In the genomic region with DNA sequence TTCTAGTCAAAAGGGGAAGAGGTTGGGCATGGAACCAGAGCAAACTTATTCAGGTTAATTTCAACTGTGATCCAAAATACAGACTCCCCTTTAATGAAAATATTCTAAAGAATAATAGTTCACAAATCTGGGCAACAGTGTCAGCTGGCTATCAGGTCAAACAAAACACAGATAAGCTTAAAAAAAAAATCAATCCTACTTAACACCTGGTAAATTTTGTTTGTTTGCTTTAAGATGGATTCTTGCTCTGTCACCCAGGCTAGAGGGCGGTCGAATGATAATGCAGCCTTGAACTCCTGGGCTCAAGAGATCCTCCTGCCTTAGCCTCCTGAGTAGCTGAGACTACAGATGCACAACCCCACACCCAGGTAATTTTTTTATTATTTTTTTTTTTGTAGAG, we compare ENCODE assay signal across 35 cellular contexts.
"Had no signal": no experiment of that assay in that cellular context is flagged by ENCODE, and none has a peak within 500 bp of the region (broad histone marks: within the 10 kb centered on the region; RNA-seq: fewer than 3 reads in every experiment).

No MANE protein-coding gene starts in this region.

- DNase-seq: Karpas-422, Kasumi-1, MG63, MM.1S, MV-4-11, NCI-H1048, NCI-H1092, NCI-H1092 treated with DMSO at 0.1 percent for 48 hours, NCI-H1105, NCI-H1105 treated with DMSO at 0.1 percent for 48 hours, NCI-H1417, NCI-H1417 treated with DMSO at 0.1 percent for 48 hours, NCI-H1436, NCI-H1436 treated with DMSO at 0.1 percent for 48 hours, NCI-H146, NCI-H1694, NCI-H1694 treated with DMSO at 0.1 percent for 48 hours, NCI-H187, NCI-H187 treated with DMSO at 0.1 percent for 48 hours, NCI-H1930, NCI-H2029, NCI-H2029 treated with DMSO at 0.1 percent for 48 hours, NCI-H2081, NCI-H2081 treated with DMSO at 0.1 percent for 48 hours, NCI-H2107, NCI-H2171, NCI-H2171 treated with DMSO at 0.1 percent for 48 hours, NCI-H2227 treated with DMSO at 0.1 percent for 48 hours, NCI-H226, NCI-H345, NCI-H446, NCI-H446 treated with DMSO at 0.1 percent for 48 hours, NCI-H510A, NCI-H510A treated with DMSO at 0.1 percent for 48 hours, NCI-H524 had no signal

- H3K27me3 ChIP-seq: MG63 had no signal

- H3K4me3 ChIP-seq: MG63 had no signal

- H3K9me3 ChIP-seq: MG63 had no signal
